ENCODE assay signal across 8 cellular contexts in the genomic region with DNA sequence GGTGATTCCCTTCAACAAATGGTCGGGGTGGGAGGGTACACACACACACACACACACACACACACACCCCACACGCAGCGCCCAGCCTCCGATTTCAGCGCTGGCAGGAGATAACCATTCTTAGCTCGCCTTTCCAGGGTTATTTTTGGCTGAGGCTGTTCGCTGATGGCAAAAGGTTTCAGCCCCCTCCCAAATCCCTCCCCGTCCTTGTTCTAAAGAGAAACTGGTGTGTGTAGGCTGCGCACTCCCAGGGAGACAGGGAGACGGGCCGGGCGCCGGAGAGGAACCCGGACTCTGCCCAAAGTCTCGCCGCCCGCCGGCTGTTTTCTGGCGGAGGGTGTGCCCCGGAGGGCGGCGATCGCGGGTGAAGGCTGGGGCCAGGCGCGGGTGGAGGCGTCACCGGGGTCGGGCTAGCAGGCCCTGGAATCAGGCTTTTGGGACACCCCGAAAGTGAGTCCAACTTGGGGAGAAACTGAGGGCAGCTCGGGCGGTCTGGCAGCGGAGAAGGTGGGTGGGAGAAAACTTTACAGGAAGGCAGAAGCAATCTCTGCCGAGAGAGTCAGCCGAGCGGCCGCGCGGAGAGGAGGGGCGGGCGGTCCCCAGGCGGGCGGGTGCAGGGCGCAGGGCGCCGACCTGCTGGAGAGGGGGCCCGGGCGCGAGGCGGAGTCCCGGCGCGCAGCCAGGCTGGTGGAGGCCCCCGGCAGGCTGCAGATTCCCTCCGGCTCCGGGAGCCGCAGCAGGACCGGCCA. TPM values are rescaled to one million over a fixed set of nuclear protein-coding genes. Genes with fewer than 3 reads are reported as not detected.
DNase-seq lines count a peak whose midpoint lies in the region; ATAC-seq and TF ChIP-seq lines count a peak whose summit lies in the region.
"Not testable (repeated sequence)": the region's sequence is repeated elsewhere in the genome, so short reads cannot be mapped to it uniquely, and the experiment has no call there.

A gene (plus strand): TSS at position 242 of the 749 bp plus-strand sequence. CDS start 517 bp downstream, outside the sequence.

- not testable (repeated sequence) for H3K27ac ChIP-seq in CD8-positive, alpha-beta T cell (ENCODE audit: low read depth, low read length); adipose tissue (ENCODE audit: low read depth, low read length); neutrophil
- H3K27ac ChIP-seq in Peyer's patch = peak within 1 kb of the TSS in 3 of 4 donors; percentile 55 to 86 (median 77)
- H3K27ac ChIP-seq in esophagus muscularis mucosa (replicated peaks in 1 of 4) = peak within 1 kb of the TSS; percentile 92 to 98 (median 96)
- peak within 1 kb of the TSS; percentile 19 for H3K27ac ChIP-seq in suprapubic skin

- CTCF ChIA-PET in CD8-positive, alpha-beta T cell (lab: Charles Lee) = not testable (repeated sequence)

- H3K27me3 ChIP-seq in CD8-positive, alpha-beta T cell (ENCODE audit: insufficient read depth, low read length); Peyer's patch; esophagus muscularis mucosa; kidney epithelial cell (ENCODE audit: control insufficient read depth, insufficient read depth, low read length); suprapubic skin: not testable (repeated sequence)
- H3K27me3 ChIP-seq in neutrophil = peaks cover 72% of the 10 kb centered on the region

- POLR2A ChIA-PET in CD8-positive, alpha-beta T cell (lab: Charles Lee) = not testable (repeated sequence)

- H3K4me3 Mint-ChIP-seq in CD8-positive, alpha-beta T cell = peak within 1 kb of the TSS; percentile 29

- WGBS in adipose tissue, 3 donors = 0 to 2% (median 1%) methylated on average over 48 to 58 of the region's 58 CpGs
- WGBS in esophagus muscularis mucosa = 0% methylated on average over 11 of the region's 58 CpGs
- under 1% methylated on average over 33 of the region's 58 CpGs for WGBS in suprapubic skin

- H3K9me3 Mint-ChIP-seq in CD8-positive, alpha-beta T cell = not testable (repeated sequence)

- H3K9me3 ChIP-seq in CD8-positive, alpha-beta T cell (ENCODE audit: low read length); Peyer's patch; esophagus muscularis mucosa; neutrophil; suprapubic skin: not testable (repeated sequence)

- not testable (repeated sequence) for TF ChIP-seq CTCF in CD8-positive, alpha-beta T cell (IDR thresholded peaks at IDR 0.05); esophagus muscularis mucosa (IDR thresholded peaks at IDR 0.05); kidney epithelial cell (IDR thresholded peaks at IDR 0.05; ENCODE audit: insufficient read depth, low read length, poor library complexity, severe bottlenecking); neutrophil (IDR thresholded peaks at IDR 0.05); suprapubic skin (IDR thresholded peaks at IDR 0.05)
- TF ChIP-seq CTCF in Peyer's patch (IDR thresholded peaks at IDR 0.05) = peak in 1 of 6 experiments; percentile 5

- peaks cover 20% of the 10 kb centered on the region for H3K27me3 Mint-ChIP-seq in CD8-positive, alpha-beta T cell (ENCODE audit: low read depth)

- not testable (repeated sequence) for H3K36me3 ChIP-seq in CD8-positive, alpha-beta T cell (ENCODE audit: insufficient read depth, low read length); Peyer's patch; esophagus muscularis mucosa; kidney epithelial cell (ENCODE audit: control insufficient read depth, insufficient read depth, low read length); neutrophil; suprapubic skin

- not testable (repeated sequence) for H3K4me1 ChIP-seq in CD8-positive, alpha-beta T cell (ENCODE audit: insufficient read depth, low read length); Peyer's patch; neutrophil (ENCODE audit: control insufficient read depth in 1 of 2, insufficient read depth in 1 of 2, low read depth in 1 of 2, low read length in 1 of 2)
- H3K4me1 ChIP-seq in esophagus muscularis mucosa (peaks cover 0 to 18% (median 7%) of the 10 kb centered on the region in 4 donors), suprapubic skin (peaks cover 11% of the 10 kb centered on the region)

- H3K36me3 Mint-ChIP-seq in CD8-positive, alpha-beta T cell = not testable (repeated sequence)

- DNase-seq in CD8-positive, alpha-beta T cell; esophagus muscularis mucosa (ENCODE audit: extremely low spot score); kidney epithelial cell (ENCODE audit: low read depth): not testable (repeated sequence)
- DNase-seq in Peyer's patch = peak in 2 of 3 donors; percentile 52 to 58
- peak; percentile 62 to 79 for DNase-seq in suprapubic skin (ENCODE audit: low spot score in 2 of 2)

- H3K4me1 Mint-ChIP-seq in CD8-positive, alpha-beta T cell (ENCODE audit: low read depth) = not testable (repeated sequence)

- not testable (repeated sequence) for TF ChIP-seq EP300 in esophagus muscularis mucosa (IDR thresholded peaks at IDR 0.05); suprapubic skin (IDR thresholded peaks at IDR 0.05)

- intact Hi-C loops in CD8-positive, alpha-beta T cell (cut with DNase I, micrococcal nuclease); esophagus muscularis mucosa (cut with DNase I): not testable (repeated sequence)

- not testable (repeated sequence) for H3K4me3 ChIP-seq in CD8-positive, alpha-beta T cell (ENCODE audit: low read depth, low read length)
- H3K4me3 ChIP-seq in Peyer's patch (peak within 1 kb of the TSS; percentile 44 to 71 (median 54)), esophagus muscularis mucosa (peak within 1 kb of the TSS; percentile 72 to 92 (median 83)), kidney epithelial cell (ENCODE audit: low read depth, low read length) (peak within 1 kb of the TSS; percentile 41), neutrophil (ENCODE audit: low read depth in 1 of 2, low read length in 1 of 2) (peak within 1 kb of the TSS; percentile 23 to 59), suprapubic skin (peak within 1 kb of the TSS; percentile 53)

- ATAC-seq in CD8-positive, alpha-beta T cell = not testable (repeated sequence)
- peak; percentile 59 for ATAC-seq in GM21529 (IDR thresholded peaks at IDR 0.05; ENCODE audit: unreplicated experiment)

- H3K27ac Mint-ChIP-seq in CD8-positive, alpha-beta T cell = not testable (repeated sequence)

- peak in 1 of 2 donors; percentile 13 for TF ChIP-seq POLR2A in Peyer's patch (IDR thresholded peaks at IDR 0.05)
- peak; percentile 38 for TF ChIP-seq POLR2A in esophagus muscularis mucosa (IDR thresholded peaks at IDR 0.05; ENCODE audit: low read depth)
- TF ChIP-seq POLR2A in suprapubic skin (IDR thresholded peaks at IDR 0.05) = not testable (repeated sequence)

RNA-seq across cellular contexts. Expression of the gene that starts here (rescaled TPM):
- not detected for total RNA-seq in CD8-positive, alpha-beta T cell
- total RNA-seq in Peyer's patch (10 to 100 TPM in 3 of 4 donors, 1 to 10 TPM in 1; 7.5 to 30.5 (median 23.6) TPM), esophagus muscularis mucosa (100 to 1,000 TPM; 573 to 742 (median 607) TPM), kidney epithelial cell (0.79 and 1.2 TPM in 2 replicates), suprapubic skin (10 to 100 TPM in 1 of 4 donors, 1 to 10 TPM in 3; 5.1 to 10.6 (median 6.1) TPM)
- polyA plus RNA-seq in adipose tissue = 10 to 100 TPM in 2 of 3 donors, 1 to 10 TPM in 1; 2.3 to 30.0 (median 12.1) TPM

Comparison
In these comparisons a context has a peak if more than half of its experiments do, and no peak if none do; other contexts are left out.
1. RNA of the gene that starts here (total RNA-seq): 573 to 742 TPM in esophagus muscularis mucosa; 7.5 to 30.5 TPM in Peyer's patch, 5.1 to 10.6 TPM in suprapubic skin, 0.79 to 1.2 TPM in kidney epithelial cell and not detected in CD8-positive, alpha-beta T cell; every median in the first group is over 10 times any median in the second.